17 cellular contexts compared by ENCODE assay signal in genomic region chr10:20616918-20617801, GRCh38.
DNase-seq lines count a peak whose midpoint lies in the region; ATAC-seq and TF ChIP-seq lines count a peak whose summit lies in the region.
"Had no signal": no experiment of that assay in that cellular context is flagged by ENCODE, and none has a peak within 500 bp of the region (broad histone marks: within the 10 kb centered on the region; RNA-seq: fewer than 3 reads in every experiment).

No MANE protein-coding gene starts in this region.

- no peaks in the 10 kb centered on the region for H3K27me3 Mint-ChIP-seq in endothelial cell (ENCODE audit: unreplicated experiment)

- no peaks in the 10 kb centered on the region for H3K9me2 ChIP-seq in SK-N-SH

- H3K79me2 ChIP-seq in SK-N-SH (ENCODE audit: insufficient read depth): no peaks in the 10 kb centered on the region

- ATAC-seq in heart right ventricle (peak in 6 of 8 donors; percentile 25 to 80 (median 56)), upper lobe of right lung (peak; percentile 84)
- ATAC-seq: left lobe of liver had no signal

- POLR2A ChIA-PET in SK-N-SH (lab: Yijun Ruan, JAX): no interaction called here

- no peaks in the 10 kb centered on the region for H3K9me3 Mint-ChIP-seq in endothelial cell (ENCODE audit: unreplicated experiment)
- H3K9me3 Mint-ChIP-seq: nephron progenitor cell had no signal

- H3K36me3 Mint-ChIP-seq in endothelial cell (ENCODE audit: low read depth, unreplicated experiment): no peaks in the 10 kb centered on the region

- H2AFZ ChIP-seq in SK-N-SH (ENCODE audit: low read depth): no peak overlapping the region

- WGBS in heart right ventricle, 2 donors: 64 to 73% methylated on average over 12 of the region's 12 CpGs
- WGBS in SK-N-SH (ENCODE audit: low lambda C conversion rate): 34% methylated on average over 12 of the region's 12 CpGs

- CTCF ChIA-PET in SK-N-SH (lab: Yijun Ruan, JAX): no interaction called here

- H3F3A ChIP-seq in SK-N-SH (replicated peaks; ENCODE audit: insufficient read depth): no peaks in the 10 kb centered on the region

- H4K20me1 ChIP-seq in SK-N-SH (ENCODE audit: insufficient read depth): no peaks in the 10 kb centered on the region

- TF ChIP-seq RAD21 in SK-N-SH (IDR thresholded peaks at IDR 0.05; ENCODE audit: low read length): no peak

- no peaks in the 10 kb centered on the region for H3K27me3 ChIP-seq in heart right ventricle
- no peaks in the 10 kb centered on the region for H3K27me3 ChIP-seq in SK-N-SH (ENCODE audit: insufficient read depth)
- no peaks in the 10 kb centered on the region for H3K27me3 ChIP-seq in upper lobe of right lung
- H3K27me3 ChIP-seq: brain microvascular endothelial cell, tibial nerve had no signal

- H3K27ac Mint-ChIP-seq in endothelial cell (ENCODE audit: unreplicated experiment): peak overlapping the region; percentile 59
- H3K27ac Mint-ChIP-seq: nephron progenitor cell had no signal

- H3K4me3 ChIP-seq in heart right ventricle (peak overlapping the region in 1 of 10 donors; percentile 12), SK-N-SH (ENCODE audit: low read depth in 2 of 2, low read length in 1 of 2) (no peak overlapping the region), upper lobe of right lung (no peak overlapping the region)
- H3K4me3 ChIP-seq: tibial nerve had no signal

- H3K4me1 ChIP-seq in heart right ventricle (peaks cover 0 to 14% (median under 1%) of the 10 kb centered on the region in 9 donors), SK-N-SH (ENCODE audit: control insufficient read depth in 1 of 2, insufficient read depth in 2 of 2, low read depth in 1 of 2, low read length in 1 of 2) (peaks cover 0 to 3% of the 10 kb centered on the region in 2 experiments; a peak in 2 of 4 replicates), upper lobe of right lung (peaks cover 3% of the 10 kb centered on the region)

- intact Hi-C loops in heart right ventricle (cut with DNase I) (no loop called here), cardiac septum (cut with DNase I) (no loop called here), upper lobe of right lung (cut with DNase I) (no loop called here)

- no peaks in the 10 kb centered on the region for H3K36me3 ChIP-seq in heart right ventricle
- no peaks in the 10 kb centered on the region for H3K36me3 ChIP-seq in SK-N-SH (replicated peaks in 1 of 2; ENCODE audit: control insufficient read depth in 1 of 2, insufficient read depth in 2 of 2, low read length in 1 of 2)
- H3K36me3 ChIP-seq in upper lobe of right lung: no peaks in the 10 kb centered on the region
- H3K36me3 ChIP-seq: brain microvascular endothelial cell, tibial nerve had no signal

- no peak for DNase-seq in heart right ventricle
- no peak for DNase-seq in cardiac septum (ENCODE audit: low spot score)
- DNase-seq in SK-N-SH: no peak
- no peak for DNase-seq in endothelial cell (ENCODE audit: low spot score)
- no peak for DNase-seq in upper lobe of right lung
- no peak for DNase-seq in activated CD8-positive, alpha-beta memory T cell treated with anti-CD3 and anti-CD28 coated beads for 24 hours
- DNase-seq in stimulated activated CD4-positive, alpha-beta T cell treated with anti-CD3 and anti-CD28 coated beads, Interleukin-2, amount 100 ng/mL, for 24 hours: no peak
- no peak for DNase-seq in DMS153 treated with DMSO at 0.1 percent for 48 hours (lab: John Stamatoyannopoulos, UW; ENCODE audit: unreplicated experiment)
- DNase-seq: brain microvascular endothelial cell; NCI-H2081 treated with DMSO at 0.1 percent for 48 hours; NCI-H526 treated with DMSO at 0.1 percent for 48 hours; nephron progenitor cell; right cardiac atrium; stimulated activated CD4-positive, alpha-beta T cell treated with anti-CD3 and anti-CD28 coated beads, Interleukin-4, amount 100 ng/mL, for 1 hour had no signal

- TF ChIP-seq EP300 in SK-N-SH (IDR thresholded peaks at IDR 0.05; ENCODE audit: borderline replicate concordance in 1 of 2, low read depth in 1 of 2, low read length in 1 of 2): no peak

- H3K9ac ChIP-seq in SK-N-SH: no peak overlapping the region

- TF ChIP-seq CTCF in heart right ventricle (IDR thresholded peaks at IDR 0.05) (no peak), SK-N-SH (IDR thresholded peaks at IDR 0.05) (no peak), endothelial cell (IDR thresholded peaks at IDR 0.05; ENCODE audit: unreplicated experiment) (no peak), upper lobe of right lung (IDR thresholded peaks at IDR 0.05) (no peak)

- H3K27ac ChIP-seq in heart right ventricle (peak overlapping the region in 2 of 10 donors; percentile 28 to 51), SK-N-SH (ENCODE audit: low read depth in 2 of 2, low read length in 1 of 2) (no peak overlapping the region), upper lobe of right lung (no peak overlapping the region)
- H3K27ac ChIP-seq: brain microvascular endothelial cell, RWPE1, tibial nerve had no signal

- H3K9me3 ChIP-seq in heart right ventricle (no peaks in the 10 kb centered on the region), SK-N-SH (peaks cover 2% of the 10 kb centered on the region; the same call in 1 of the 2 replicates), upper lobe of right lung (no peaks in the 10 kb centered on the region)
- H3K9me3 ChIP-seq: tibial nerve had no signal

- peaks cover 14% of the 10 kb centered on the region for H3K4me1 Mint-ChIP-seq in endothelial cell (ENCODE audit: unreplicated experiment)
- H3K4me1 Mint-ChIP-seq: nephron progenitor cell had no signal

- H3K4me2 ChIP-seq in SK-N-SH: no peak overlapping the region

- H3K4me3 Mint-ChIP-seq in endothelial cell (ENCODE audit: unreplicated experiment): no peak overlapping the region
- H3K4me3 Mint-ChIP-seq: nephron progenitor cell had no signal

TF ChIP-seq in SK-N-SH, 30 proteins besides CTCF, POLR2A, EP300 and RAD21:
- TF ChIP-seq FOXM1 (IDR thresholded peaks at IDR 0.05; ENCODE audit: low read depth): no peak
- peak; percentile 25 for TF ChIP-seq CHD2 (IDR thresholded peaks at IDR 0.05; ENCODE audit: low read length, partially characterized antibody)
- TF ChIP-seq GATA2 (CRISPR knock-in tag; IDR thresholded peaks at IDR 0.05): peak; percentile 67
- TF ChIP-seq RCOR1 (IDR thresholded peaks at IDR 0.05; ENCODE audit: low read length): peak; percentile 87; the same call in 1 of the 2 replicates
- no peak for TF ChIP-seq GABPA (IDR thresholded peaks at IDR 0.05; ENCODE audit: low read depth)
